ENCODE assay signal across 9 cellular contexts in the genomic region with DNA sequence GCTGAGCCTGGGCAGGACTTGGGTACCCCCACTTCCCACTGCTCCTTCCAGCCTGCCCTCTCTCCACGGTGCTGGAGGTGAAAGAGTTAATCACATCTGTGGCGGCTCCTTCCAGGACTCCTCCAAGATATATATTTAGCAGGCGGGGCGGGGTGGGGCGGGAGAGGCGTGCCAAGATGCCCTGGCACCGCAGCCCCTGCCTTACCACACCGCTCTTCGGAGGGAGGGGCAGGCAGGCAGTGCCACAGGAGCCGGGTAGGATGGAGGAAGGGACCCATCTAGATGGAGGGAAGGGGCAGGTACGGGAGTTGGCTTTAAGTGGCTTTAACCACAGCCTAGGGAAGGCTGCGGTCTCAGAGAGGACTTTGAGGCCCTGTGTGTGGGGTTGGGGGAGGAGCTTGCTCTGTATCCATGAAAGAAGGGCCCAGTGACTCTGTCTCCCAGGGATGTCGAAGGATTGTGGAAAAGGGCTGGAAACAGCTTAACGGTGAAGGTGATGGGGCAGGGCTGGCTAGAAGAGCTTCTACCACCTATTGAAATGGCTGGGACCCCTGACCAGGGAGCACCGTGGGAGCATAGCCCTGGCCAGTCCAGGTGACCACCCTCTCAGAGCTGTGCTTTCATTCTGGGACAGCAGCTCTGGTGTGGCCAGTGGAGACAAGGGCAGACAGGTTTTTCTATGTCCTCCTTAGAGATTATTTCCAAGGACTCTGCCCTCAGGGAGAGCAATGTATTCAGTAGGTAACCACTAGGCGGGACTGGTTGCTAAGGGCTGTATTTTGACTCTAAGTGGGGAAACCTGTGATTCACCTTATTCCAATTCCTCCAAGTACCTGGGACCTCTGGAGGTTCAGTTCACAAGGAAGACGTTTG. TPM values are rescaled to one million over a fixed set of nuclear protein-coding genes. Genes with fewer than 3 reads are reported as not detected.
A peak's percentile ranks its signal among the peaks of the same experiment; 100 is the strongest.
DNase-seq lines count a peak whose midpoint lies in the region; ATAC-seq, FAIRE-seq and TF ChIP-seq lines count a peak whose summit lies in the region.
"Had no signal": no experiment of that assay in that cellular context is flagged by ENCODE, and none has a peak within 500 bp of the region (broad histone marks: within the 10 kb centered on the region; RNA-seq: fewer than 3 reads in every experiment).

No MANE protein-coding gene starts in this region.

- DNase-seq in Peyer's patch (peak in 2 of 3 donors; percentile 63 to 74), hepatocyte (ENCODE audit: low spot score) (peak; percentile 76), small intestine (peak; percentile 88), HUDEP-2 (lab: John Stamatoyannopoulos, UW; ENCODE audit: unreplicated experiment in 76 of 76) (no peak), NCI-H146 (lab: John Stamatoyannopoulos, UW) (no peak), chondrocyte (ENCODE audit: low spot score) (no peak)

- ATAC-seq in HG03039 (IDR thresholded peaks at IDR 0.05; ENCODE audit: unreplicated experiment): no peak

- WGBS in hepatocyte (ENCODE audit: low lambda C conversion rate, missing lambda C conversion rate): 51% methylated on average over 16 of the region's 17 CpGs
- WGBS in small intestine, 3 donors: 7 to 30% (median 15%) methylated on average over 17 of the region's 17 CpGs

- no peaks in the 10 kb centered on the region for H3K36me3 Mint-ChIP-seq in chondrocyte (ENCODE audit: low read depth)

- H3K9me3 Mint-ChIP-seq in chondrocyte (ENCODE audit: low read depth): no peaks in the 10 kb centered on the region

- peak in 1 of 2 donors; percentile 9 for TF ChIP-seq POLR2A in Peyer's patch (IDR thresholded peaks at IDR 0.05)

- H3K27me3 ChIP-seq in Peyer's patch (no peaks in the 10 kb centered on the region), hepatocyte (no peaks in the 10 kb centered on the region), small intestine (ENCODE audit: control insufficient read depth in 2 of 2, insufficient read depth in 2 of 2, low read length in 2 of 2) (no peaks in the 10 kb centered on the region)

- no peak overlapping the region for H2AFZ ChIP-seq in hepatocyte

- no peaks in the 10 kb centered on the region for H3K9me2 ChIP-seq in hepatocyte (replicated peaks; ENCODE audit: insufficient read depth)

- no peak overlapping the region for H3K27ac Mint-ChIP-seq in chondrocyte (ENCODE audit: unreplicated experiment)

- no peaks in the 10 kb centered on the region for H3K9me3 ChIP-seq in HEK293 (ENCODE audit: control insufficient read depth, insufficient read depth, low read depth, low read length)
- no peaks in the 10 kb centered on the region for H3K9me3 ChIP-seq in Peyer's patch
- no peaks in the 10 kb centered on the region for H3K9me3 ChIP-seq in hepatocyte (ENCODE audit: low read depth)
- no peaks in the 10 kb centered on the region for H3K9me3 ChIP-seq in small intestine (ENCODE audit: control insufficient read depth, low read depth)

- H3K4me1 ChIP-seq in HEK293 (ENCODE audit: control insufficient read depth, insufficient read depth, low read length): peaks cover 6% of the 10 kb centered on the region
- H3K4me1 ChIP-seq in Peyer's patch: peaks cover 0 to 23% (median 6%) of the 10 kb centered on the region in 4 donors
- H3K4me1 ChIP-seq in hepatocyte (ENCODE audit: insufficient read depth): peaks cover 10% of the 10 kb centered on the region
- H3K4me1 ChIP-seq in small intestine (ENCODE audit: control insufficient read depth in 2 of 2, insufficient read depth in 1 of 2, low read depth in 1 of 2, low read length in 1 of 2): peaks cover 0 to 8% of the 10 kb centered on the region in 2 donors

- H4K20me1 ChIP-seq in hepatocyte (ENCODE audit: insufficient read depth, poor library complexity, severe bottlenecking): no peaks in the 10 kb centered on the region

- FAIRE-seq in small intestine (lab: Jason Lieb, UNC): no peak

- no peak overlapping the region for H3K4me3 Mint-ChIP-seq in chondrocyte (ENCODE audit: unreplicated experiment)

- peaks cover 21% of the 10 kb centered on the region for H3K27me3 Mint-ChIP-seq in chondrocyte (ENCODE audit: low read depth)

- peaks cover 15% of the 10 kb centered on the region for H3K4me1 Mint-ChIP-seq in chondrocyte (ENCODE audit: low read depth)

- POLR2A ChIA-PET in HEK293 (lab: Yijun Ruan, JAX): interaction anchor here (0.9 to 2.2 kb wide), 2 partner anchors 50 to 74 kb away, joined by 3 to 16 read pairs; no protein-coding TSS in a partner anchor

- H3K4me3 ChIP-seq in HEK293 (ENCODE audit: low read depth, low read length) (no peak overlapping the region), Peyer's patch (peak overlapping the region in 2 of 4 donors; percentile 19 to 31), hepatocyte (no peak overlapping the region), small intestine (ENCODE audit: low read depth in 1 of 2, low read length in 2 of 2) (no peak overlapping the region)

- H3K79me2 ChIP-seq in hepatocyte: no peaks in the 10 kb centered on the region

- no peak overlapping the region for H3K27ac ChIP-seq in HEK293 (ENCODE audit: extremely low read depth, low read depth, low read length)
- H3K27ac ChIP-seq in Peyer's patch: peak overlapping the region in 3 of 4 donors; percentile 48 to 88 (median 87)
- H3K27ac ChIP-seq in hepatocyte: peak overlapping the region; percentile 76
- peak overlapping the region; percentile 51 to 85 for H3K27ac ChIP-seq in small intestine (ENCODE audit: low read depth in 1 of 2, low read length in 1 of 2)

- TF ChIP-seq CTCF in HEK293 (tag by site-specific recombination; IDR thresholded peaks at IDR 0.05): no peak
- peak in 3 of 6 experiments; percentile 71 to 78 (median 74) for TF ChIP-seq CTCF in Peyer's patch (IDR thresholded peaks at IDR 0.05)
- TF ChIP-seq CTCF in hepatocyte (IDR thresholded peaks at IDR 0.05; ENCODE audit: poor library complexity): peak; percentile 32
- no peak for TF ChIP-seq CTCF in chondrocyte (IDR thresholded peaks at IDR 0.05)

- CTCF ChIA-PET in HEK293 (lab: Yijun Ruan, JAX): interaction anchor here (0.6 to 15.0 kb wide), 19 partner anchors 8 to 156 kb away, joined by 3 to 453 read pairs (median 9); partner anchors contain the start of genes BTBD17 and GPR142

- H3K36me3 ChIP-seq in HEK293 (ENCODE audit: control insufficient read depth in 2 of 2, insufficient read depth in 1 of 2, low read length in 2 of 2): no peaks in the 10 kb centered on the region
- H3K36me3 ChIP-seq in Peyer's patch: no peaks in the 10 kb centered on the region
- H3K36me3 ChIP-seq in hepatocyte (replicated peaks; ENCODE audit: insufficient read depth, low read depth): no peaks in the 10 kb centered on the region
- H3K36me3 ChIP-seq in small intestine (ENCODE audit: control insufficient read depth in 2 of 2, insufficient read depth in 2 of 2, low read length in 2 of 2): no peaks in the 10 kb centered on the region

- H3K4me2 ChIP-seq in hepatocyte: peak overlapping the region; percentile 67

TF ChIP-seq in HEK293, 187 proteins besides CTCF, POLR2A, EP300 and RAD21:
- TF ChIP-seq GLIS2 (tag by site-specific recombination; IDR thresholded peaks at IDR 0.05): 0 out of 2 replicates have a peak, but pooled peaks have one; percentile 32
- no peak for TF ChIP-seq ZNF132 (tag by site-specific recombination; IDR thresholded peaks at IDR 0.05; ENCODE audit: borderline replicate concordance)
- 0 out of 2 replicates have a peak, but pooled peaks have one; percentile 20 for TF ChIP-seq ZBTB20 (tag by site-specific recombination; IDR thresholded peaks at IDR 0.05)
- TF ChIP-seq KLF1 (tag by site-specific recombination; IDR thresholded peaks at IDR 0.05): peak; percentile 78

RNA-seq across cellular contexts. Expression of gene GPR142, which starts 13.0 kb away (rescaled TPM):
- total RNA-seq in Peyer's patch: 1 to 10 TPM in 1 of 4 donors, under 1 TPM in 2, not detected in 1; 0.53 to 1.1 (median 0.85) TPM
- total RNA-seq in hepatocyte: not detected in 2 replicates
- not detected in 2 replicates for polyA plus RNA-seq in hepatocyte
- under 1 TPM in 1 of 3 donors, not detected in 2; 0.19 TPM for polyA plus RNA-seq in small intestine
- not detected in 3 replicates for total RNA-seq in chondrocyte
- total RNA-seq: glomerular endothelial cell had no signal

RNA-seq across cellular contexts. Expression of gene BTBD17, which starts 18.7 kb away (rescaled TPM):
- total RNA-seq in Peyer's patch (not detected), hepatocyte (1.3 TPM in 1 of 2 replicates, not detected in the other), chondrocyte (not detected in 3 replicates)
- polyA plus RNA-seq in hepatocyte (0.39 TPM in 1 of 2 replicates, not detected in the other), small intestine (under 1 TPM in 1 of 3 donors, not detected in 2; 0.15 TPM)
- total RNA-seq: glomerular endothelial cell had no signal

RNA-seq across cellular contexts. Expression of gene GPRC5C, which starts 51.6 kb away (rescaled TPM):
- total RNA-seq in Peyer's patch: 100 to 1,000 TPM in 2 of 4 donors, 10 to 100 TPM in 2; 61.1 to 173 (median 107) TPM
- 150 and 159 TPM in 2 replicates for total RNA-seq in hepatocyte
- 233 and 237 TPM in 2 replicates for polyA plus RNA-seq in hepatocyte
- polyA plus RNA-seq in small intestine: 10 to 100 TPM; 41.3 to 72.8 (median 44.7) TPM
- 18.0 to 47.8 TPM (median 47.0 TPM) in 3 replicates for total RNA-seq in chondrocyte

RNA-seq across cellular contexts. Expression of gene KIF19, which starts 54.3 kb away (rescaled TPM):
- total RNA-seq in Peyer's patch: 10 to 100 TPM in 1 of 4 donors, 1 to 10 TPM in 3; 2.1 to 31.4 (median 8.6) TPM
- 0.20 and 0.80 TPM in 2 replicates for total RNA-seq in hepatocyte
- 0.18 and 0.46 TPM in 2 replicates for polyA plus RNA-seq in hepatocyte
- polyA plus RNA-seq in small intestine: 1 to 10 TPM in 2 of 3 donors, under 1 TPM in 1; 0.45 to 4.5 (median 1.4) TPM
- not detected in 3 replicates for total RNA-seq in chondrocyte

Comparison
In these comparisons a context has a peak if more than half of its experiments do, and no peak if none do; other contexts are left out.
1. DNase-seq: peak in Peyer's patch (2 of 3), hepatocyte (single experiment) and small intestine (single experiment); none in HUDEP-2 (0 of 76), NCI-H146 (single experiment) and chondrocyte (single experiment).